ENCODE assay signal across 10 cellular contexts in genomic region chr3:195892355-195893120, GRCh38. TPM values are rescaled to one million over a fixed set of nuclear protein-coding genes. Genes with fewer than 3 reads are reported as not detected.
DNase-seq lines count a peak whose midpoint lies in the region; ATAC-seq and TF ChIP-seq lines count a peak whose summit lies in the region.
"Had no signal": no experiment of that assay in that cellular context is flagged by ENCODE, and none has a peak within 500 bp of the region (broad histone marks: within the 10 kb centered on the region; RNA-seq: fewer than 3 reads in every experiment).

No MANE protein-coding gene starts in this region.

- H3T11ph ChIP-seq in H9 (ENCODE audit: low read length), result no peak overlapping the region

- H3K9me3 Mint-ChIP-seq in H9 (no peaks in the 10 kb centered on the region), Calu3 (ENCODE audit: low read depth, unreplicated experiment) (no peaks in the 10 kb centered on the region)
- H3K9me3 Mint-ChIP-seq in activated T-cell treated with anti-CD3 and anti-CD28 coated beads, Interleukin-2, amount 50 U/mL, for 72 hours, result no peaks in the 10 kb centered on the region
- H3K9me3 Mint-ChIP-seq: activated T-cell treated with anti-CD3 and anti-CD28 coated beads, Interleukin-2, amount 50 U/mL, for 4 hours had no signal

- no peaks in the 10 kb centered on the region for H3K79me2 ChIP-seq in H9 (ENCODE audit: insufficient read depth, low read length)

- CTCF ChIA-PET in Calu3 (lab: Charles Lee), result interaction anchor here (0.7 kb wide), 1 partner anchor 33 kb away, joined by 3 read pairs; no protein-coding TSS in a partner anchor

- H3K27me3 ChIP-seq in H9 (ENCODE audit: insufficient read depth, low read length) (no peaks in the 10 kb centered on the region), skeletal muscle tissue (ENCODE audit: control insufficient read depth in 3 of 3, insufficient read depth in 3 of 3, low read length in 3 of 3) (no peaks in the 10 kb centered on the region)

- H3K36me3 Mint-ChIP-seq in H9 (ENCODE audit: insufficient read depth in 1 of 3, low read depth in 3 of 3) (peaks cover 4 to 5% (median 5%) of the 10 kb centered on the region in 3 experiments; a peak in 5 of 7 replicates), T-helper 17 cell (ENCODE audit: low read depth) (no peaks in the 10 kb centered on the region), Calu3 (ENCODE audit: insufficient read depth, unreplicated experiment) (peaks cover 24% of the 10 kb centered on the region)
- H3K36me3 Mint-ChIP-seq in activated T-cell treated with anti-CD3 and anti-CD28 coated beads, Interleukin-2, amount 50 U/mL, for 72 hours (ENCODE audit: insufficient read depth in 2 of 2), result peaks cover 0 to 1% of the 10 kb centered on the region in 2 donors

- no peak overlapping the region for H2BK120ac ChIP-seq in H9 (ENCODE audit: low read depth, low read length, poor library complexity, severe bottlenecking)

- H3K56ac ChIP-seq in H9 (ENCODE audit: insufficient read length, low read depth, low read length), result no peak overlapping the region

- no peak overlapping the region for H2BK15ac ChIP-seq in H9 (ENCODE audit: low read depth, low read length)

- no peak overlapping the region for H3K4me2 ChIP-seq in H9 (ENCODE audit: insufficient read depth, insufficient read length, low read length)

- H2BK12ac ChIP-seq in H9 (ENCODE audit: insufficient read length, low read depth, low read length), result no peak overlapping the region

- peaks cover 3% of the 10 kb centered on the region for H3K79me1 ChIP-seq in H9 (ENCODE audit: insufficient read depth, low read depth, low read length, poor library complexity, severe bottlenecking)

- peak overlapping the region; percentile 19; the same call in 1 of the 2 replicates for H3K14ac ChIP-seq in H9 (ENCODE audit: insufficient read depth, low read length)

- H3K36me3 ChIP-seq in skeletal muscle tissue (ENCODE audit: control insufficient read depth in 3 of 3, insufficient read depth in 3 of 3, low read length in 3 of 3), result peaks cover 6 to 8% (median 7%) of the 10 kb centered on the region in 3 donors

- no peak overlapping the region for H4K8ac ChIP-seq in H9 (replicated peaks; ENCODE audit: insufficient read length, low read depth, low read length)

- WGBS in H9 (ENCODE audit: extremely low coverage, insufficient read length, low lambda C conversion rate), result no CpG with 5 or more reads among the region's 28 CpGs

- H3K27ac Mint-ChIP-seq in H9, result no peak overlapping the region; a peak in 1 of 7 replicates
- no peak overlapping the region for H3K27ac Mint-ChIP-seq in T-helper 17 cell
- H3K27ac Mint-ChIP-seq in Calu3 (ENCODE audit: unreplicated experiment), result no peak overlapping the region
- no peak overlapping the region for H3K27ac Mint-ChIP-seq in activated T-cell treated with anti-CD3 and anti-CD28 coated beads, Interleukin-2, amount 50 U/mL, for 72 hours

- peak overlapping the region; percentile 76 to 86 (median 81) for H3K4me3 ChIP-seq in skeletal muscle tissue (ENCODE audit: low read length in 3 of 3)

- no peak overlapping the region for H3K4ac ChIP-seq in H9 (ENCODE audit: low read depth, low read length)

- H3K23ac ChIP-seq in H9 (ENCODE audit: insufficient read length, low read depth, low read length), result no peak overlapping the region

- H3K23me2 ChIP-seq in H9 (ENCODE audit: insufficient read length, low read depth, low read length, poor library complexity, severe bottlenecking), result peaks cover 15% of the 10 kb centered on the region

- no TSS peak for BruUV-seq in Calu3 (replicated peaks; lab: Mats Ljungman, UMichigan)

- no peak overlapping the region for H2AK5ac ChIP-seq in H9 (ENCODE audit: insufficient read length, low read length)

- H3K4me1 ChIP-seq in H9 (ENCODE audit: insufficient read depth, low read length), result no peaks in the 10 kb centered on the region; the same call in 1 of the 2 replicates
- peaks cover 70 to 97% (median 91%) of the 10 kb centered on the region in 3 donors for H3K4me1 ChIP-seq in skeletal muscle tissue (ENCODE audit: control insufficient read depth in 3 of 3, insufficient read depth in 3 of 3, low read length in 3 of 3)

- H3K9me3 ChIP-seq in H9 (ENCODE audit: control insufficient read depth, low read depth, low read length) (no peaks in the 10 kb centered on the region), skeletal muscle tissue (ENCODE audit: control insufficient read depth in 3 of 3, low read length in 3 of 3) (no peaks in the 10 kb centered on the region), T-helper 17 cell (ENCODE audit: control insufficient read depth, low read length, poor library complexity, severe bottlenecking) (no peaks in the 10 kb centered on the region)

- no peak overlapping the region for H2BK20ac ChIP-seq in H9 (ENCODE audit: low read depth, low read length, poor library complexity, severe bottlenecking)

- peaks cover 47 to 73% of the 10 kb centered on the region in 2 experiments for H3K4me1 Mint-ChIP-seq in H9
- peaks cover 37% of the 10 kb centered on the region for H3K4me1 Mint-ChIP-seq in T-helper 17 cell
- peaks cover 24% of the 10 kb centered on the region for H3K4me1 Mint-ChIP-seq in Calu3 (ENCODE audit: low read depth, unreplicated experiment)
- H3K4me1 Mint-ChIP-seq in activated T-cell treated with anti-CD3 and anti-CD28 coated beads, Interleukin-2, amount 50 U/mL, for 72 hours (ENCODE audit: low read depth), result peaks cover 20% of the 10 kb centered on the region

- no peaks in the 10 kb centered on the region for H4K20me1 ChIP-seq in H9 (ENCODE audit: control insufficient read depth, insufficient read depth, insufficient read length)

- H2AFZ ChIP-seq in H9 (ENCODE audit: low read length), result no peak overlapping the region

- H4K5ac ChIP-seq in H9 (ENCODE audit: insufficient read length, low read depth, low read length), result no peak overlapping the region

- DNase-seq in H9 (no peak), astrocyte of the hippocampus (ENCODE audit: low read depth, low spot score) (peak; percentile 88), inferior parietal cortex (ENCODE audit: extremely low spot score) (peak; percentile 73), T-helper 17 cell (no peak), GM19238 (ENCODE audit: insufficient read length, low spot score) (no peak), Calu3 (no peak)
- no peak for DNase-seq in activated T-cell treated with anti-CD3 and anti-CD28 coated beads, Interleukin-2, amount 50 U/mL, for 72 hours
- DNase-seq: activated T-cell treated with anti-CD3 and anti-CD28 coated beads, Interleukin-2, amount 50 U/mL, for 4 hours; MV-4-11 had no signal

- no peak overlapping the region for H2BK5ac ChIP-seq in H9 (ENCODE audit: insufficient read length, low read length)

- H3K4me3 Mint-ChIP-seq in H9 (peak overlapping the region in 1 of 2 experiments; percentile 23; a peak in 1 of 5 replicates), T-helper 17 cell (no peak overlapping the region), Calu3 (ENCODE audit: low read depth, unreplicated experiment) (no peak overlapping the region)
- H3K4me3 Mint-ChIP-seq in activated T-cell treated with anti-CD3 and anti-CD28 coated beads, Interleukin-2, amount 50 U/mL, for 72 hours, result no peak overlapping the region
- H3K4me3 Mint-ChIP-seq: activated T-cell treated with anti-CD3 and anti-CD28 coated beads, Interleukin-2, amount 50 U/mL, for 4 hours had no signal

- H4K91ac ChIP-seq in H9 (ENCODE audit: insufficient read length, low read depth, low read length), result no peak overlapping the region

- peaks cover 2% of the 10 kb centered on the region for H3K27me3 Mint-ChIP-seq in H9 (ENCODE audit: low read depth)
- H3K27me3 Mint-ChIP-seq in T-helper 17 cell, result no peaks in the 10 kb centered on the region
- no peaks in the 10 kb centered on the region for H3K27me3 Mint-ChIP-seq in Calu3 (ENCODE audit: unreplicated experiment)
- H3K27me3 Mint-ChIP-seq in activated T-cell treated with anti-CD3 and anti-CD28 coated beads, Interleukin-2, amount 50 U/mL, for 72 hours (ENCODE audit: low read depth), result no peaks in the 10 kb centered on the region

- H3K9ac ChIP-seq in H9 (ENCODE audit: extremely low read depth, insufficient read length, low read length), result no peak overlapping the region
- peak overlapping the region; percentile 76 to 83 (median 80) for H3K9ac ChIP-seq in skeletal muscle tissue (ENCODE audit: low read depth in 1 of 3, low read length in 3 of 3)

- intact Hi-C loops in Calu3 (cut with micrococcal nuclease; ENCODE audit: unreplicated experiment), result no loop called here

- H3K27ac ChIP-seq in H9 (ENCODE audit: insufficient read length, low read depth, low read length), result no peak overlapping the region
- H3K27ac ChIP-seq in skeletal muscle tissue (ENCODE audit: low read depth, low read length), result peak overlapping the region; percentile 93

- no peak for ATAC-seq in T-helper 17 cell
- ATAC-seq in activated T-cell treated with anti-CD3 and anti-CD28 coated beads, Interleukin-2, amount 50 U/mL, for 72 hours (replicated peaks in 1 of 2), result no peak
- ATAC-seq: activated T-cell treated with anti-CD3 and anti-CD28 coated beads, Interleukin-2, amount 50 U/mL, for 4 hours had no signal

- H3K18ac ChIP-seq in H9 (ENCODE audit: insufficient read length, low read depth, low read length), result no peak overlapping the region

- TF ChIP-seq CTCF in H9 (conservative IDR thresholded peaks at IDR 0.05) (no peak), Calu3 (IDR thresholded peaks at IDR 0.05; ENCODE audit: unreplicated experiment) (no peak)

RNA-seq across cellular contexts. Expression of gene TNK2, which starts 15.8 kb away (rescaled TPM):
- total RNA-seq in H9 (2021), result 34.5 and 35.3 TPM in 2 replicates
- 9.9 TPM for total RNA-seq in skeletal muscle tissue
- total RNA-seq in T-helper 17 cell, result 100 to 1,000 TPM; 123 to 125 TPM
- total RNA-seq in Calu3 (2022), result 50.4 and 53.0 TPM in 2 replicates
- total RNA-seq in activated T-cell treated with anti-CD3 and anti-CD28 coated beads, Interleukin-2, amount 50 U/mL, for 72 hours, result 100 to 1,000 TPM in 1 of 2 donors, 10 to 100 TPM in 1; 94.8 to 112 TPM

Comparison
In these comparisons a context has a peak if more than half of its experiments do, and no peak if none do; other contexts are left out.
1. DNase-seq: peak in astrocyte of the hippocampus (single experiment) and inferior parietal cortex (single experiment); none in H9 (single experiment), T-helper 17 cell (0 of 3), GM19238 (single experiment), Calu3 (single experiment) and activated T-cell treated with anti-CD3 and anti-CD28 coated beads, Interleukin-2, amount 50 U/mL, for 72 hours (0 of 2).